Comparison of ENCODE assay signal across 15 cellular contexts in the genomic region with DNA sequence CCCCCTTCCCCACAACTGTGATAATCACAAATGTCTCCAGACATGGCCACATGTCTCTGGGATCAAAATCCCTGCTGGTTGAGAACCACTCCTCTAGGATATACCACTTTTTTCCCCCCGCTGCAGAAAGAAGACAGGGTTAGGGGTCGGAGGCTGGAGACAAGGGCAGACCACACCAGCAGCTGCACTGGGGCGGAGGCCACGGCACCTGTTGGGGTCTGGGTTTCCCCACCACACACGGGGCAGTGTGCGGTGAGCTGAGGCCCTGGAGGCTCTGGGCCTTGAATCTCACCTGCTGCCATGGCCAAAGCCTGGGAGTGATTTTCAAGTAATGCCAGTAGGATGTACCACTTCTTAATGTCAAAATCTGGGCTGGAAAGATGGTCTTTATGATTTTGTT.
DNase-seq lines count a peak whose midpoint lies in the region; ATAC-seq, FAIRE-seq and TF ChIP-seq lines count a peak whose summit lies in the region.
"Had no signal": no experiment of that assay in that cellular context is flagged by ENCODE, and none has a peak within 500 bp of the region (broad histone marks: within the 10 kb centered on the region; RNA-seq: fewer than 3 reads in every experiment).

No MANE protein-coding gene starts in this region.

- peaks cover under 1 to 1% of the 10 kb centered on the region in 2 donors for H3K9me3 Mint-ChIP-seq in stimulated activated naive B cell treated with anti-CD40 and anti-IgM and Interleukin-4, amounts not matched to agents 10 μg/mL and 1 μg/mL and 100 μg/mL, for 72 hours
- H3K9me3 Mint-ChIP-seq in endodermal cell = no peaks in the 10 kb centered on the region
- H3K9me3 Mint-ChIP-seq: CD8-positive, alpha-beta T cell had no signal

- in situ Hi-C loops in K562 (cut with MboI) = no loop called here

- CTCF ChIA-PET in OCI-LY7 (lab: Charles Lee; ENCODE audit: unreplicated experiment) = no interaction called here
- CTCF ChIA-PET in K562 (lab: Yijun Ruan, JAX; ENCODE audit: low intra/inter-chr PET ratio) = no interaction called here

- intact Hi-C loops in OCI-LY7 (cut with micrococcal nuclease; ENCODE audit: unreplicated experiment) = loop anchor here (10.0 kb wide), 1 partner anchor 248 kb away; no protein-coding TSS in a partner anchor
- intact Hi-C loops in K562 (cut with micrococcal nuclease) = no loop called here

- peaks cover 44 to 45% of the 10 kb centered on the region in 2 donors for H3K4me1 Mint-ChIP-seq in stimulated activated naive B cell treated with anti-CD40 and anti-IgM and Interleukin-4, amounts not matched to agents 10 μg/mL and 1 μg/mL and 100 μg/mL, for 72 hours
- peaks cover 31% of the 10 kb centered on the region for H3K4me1 Mint-ChIP-seq in endodermal cell

- no peaks in the 10 kb centered on the region for H3K9me2 ChIP-seq in OCI-LY7 (ENCODE audit: insufficient read depth, low read length)

- TF ChIP-seq RAD21 in K562 (CRISPR knock-in tag; conservative IDR thresholded peaks at IDR 0.05 in 1 of 2, IDR thresholded peaks at IDR 0.05 in 1 of 2) = no peak

- ATAC-seq in K562 = no peak
- ATAC-seq in stimulated activated naive B cell treated with anti-CD40 and anti-IgM and Interleukin-4, amounts not matched to agents 10 μg/mL and 1 μg/mL and 100 μg/mL, for 72 hours (replicated peaks) = peak in 1 of 2 donors; percentile 41
- ATAC-seq: CD8-positive, alpha-beta T cell had no signal

- no peak for FAIRE-seq in K562 (lab: Jason Lieb, UNC)
- FAIRE-seq: A204.1, H1 had no signal

- DNase-seq in LHCN-M2 (ENCODE audit: low read depth) (peak; percentile 19), OCI-LY7 (ENCODE audit: low spot score) (peak; percentile 75), K562 (ENCODE audit: extremely low read depth in 1 of 4, low spot score in 3 of 4) (no peak), DMS53 (lab: John Stamatoyannopoulos, UW) (no peak), endodermal cell (no peak)
- no peak for DNase-seq in stimulated activated naive B cell treated with anti-CD40 and anti-IgM and Interleukin-4, amounts not matched to agents 10 μg/mL and 1 μg/mL and 100 μg/mL, for 72 hours
- no peak for DNase-seq in NK-92 treated with Interleukin-12 subunit alpha and Interleukin-12 subunit beta, amount 100 ng/mL, for 24 hours (lab: John Stamatoyannopoulos, UW)
- DNase-seq: BE2C; Caco-2; CD8-positive, alpha-beta T cell; GF-D8 had no signal

- peaks cover 8% of the 10 kb centered on the region; the same call in 1 of the 2 replicates for H3K79me2 ChIP-seq in OCI-LY7 (ENCODE audit: insufficient read depth, low read depth, low read length)
- H3K79me2 ChIP-seq in K562 (ENCODE audit: control insufficient read depth, insufficient read depth, low read length) = no peaks in the 10 kb centered on the region

- peak overlapping the region; percentile 87 for H3K27ac Mint-ChIP-seq in stimulated activated naive B cell treated with anti-CD40 and anti-IgM and Interleukin-4, amounts not matched to agents 10 μg/mL and 1 μg/mL and 100 μg/mL, for 72 hours
- H3K27ac Mint-ChIP-seq in endodermal cell = no peak overlapping the region
- H3K27ac Mint-ChIP-seq: CD8-positive, alpha-beta T cell had no signal

- no peak for TF ChIP-seq EP300 in K562 (IDR thresholded peaks at IDR 0.05; ENCODE audit: low read length)

- H3K9ac ChIP-seq in K562 (ENCODE audit: insufficient read depth in 1 of 2, low read depth in 2 of 2, low read length in 2 of 2) (no peak overlapping the region), endodermal cell (ENCODE audit: extremely low read depth, low read length, poor library complexity, severe bottlenecking) (no peak overlapping the region)

- no peak overlapping the region for H3K4me3 Mint-ChIP-seq in stimulated activated naive B cell treated with anti-CD40 and anti-IgM and Interleukin-4, amounts not matched to agents 10 μg/mL and 1 μg/mL and 100 μg/mL, for 72 hours
- H3K4me3 Mint-ChIP-seq in endodermal cell = no peak overlapping the region
- H3K4me3 Mint-ChIP-seq: CD8-positive, alpha-beta T cell had no signal

- no peaks in the 10 kb centered on the region for H3K27me3 Mint-ChIP-seq in stimulated activated naive B cell treated with anti-CD40 and anti-IgM and Interleukin-4, amounts not matched to agents 10 μg/mL and 1 μg/mL and 100 μg/mL, for 72 hours
- H3K27me3 Mint-ChIP-seq in endodermal cell (ENCODE audit: insufficient read depth) = no peaks in the 10 kb centered on the region

- H3K9me1 ChIP-seq in K562 (ENCODE audit: control insufficient read depth, insufficient read depth, low read length) = peaks cover 4% of the 10 kb centered on the region

- TF ChIP-seq CTCF in OCI-LY7 (conservative IDR thresholded peaks at IDR 0.05; ENCODE audit: low read length) (no peak), K562 (IDR thresholded peaks at IDR 0.05 in 2 of 3, conservative IDR thresholded peaks at IDR 0.05 in 1 of 3; ENCODE audit: insufficient read depth in 2 of 3, low read depth in 1 of 3, low read length in 3 of 3) (no peak), endodermal cell (conservative IDR thresholded peaks at IDR 0.05) (no peak)

- POLR2A ChIA-PET in OCI-LY7 (lab: Charles Lee) = interaction anchor here (0.8 kb wide), 1 partner anchor 256 kb away, joined by 3 read pairs; no protein-coding TSS in a partner anchor
- POLR2A ChIA-PET in K562 (lab: Yijun Ruan, JAX) = interaction anchor here (0.8 kb wide), 1 partner anchor 209 kb away, joined by 3 read pairs; no protein-coding TSS in a partner anchor

- H3K27ac ChIP-seq in OCI-LY7 (ENCODE audit: low read depth, low read length, poor library complexity, severe bottlenecking) (peak overlapping the region; percentile 82), K562 (ENCODE audit: extremely low read depth, low read depth, low read length) (no peak overlapping the region), endodermal cell (ENCODE audit: low read depth, low read length) (no peak overlapping the region)
- H3K27ac ChIP-seq: C4-2B had no signal

- WGBS in K562 (ENCODE audit: insufficient coverage, low coverage, missing lambda C conversion rate) = 38% methylated on average over 4 of the region's 6 CpGs
- 96 to 97% methylated on average over 6 of the region's 6 CpGs for WGBS in endodermal cell (ENCODE audit: insufficient coverage in 1 of 2, insufficient read length in 1 of 2), 2 experiments

- H3K4me2 ChIP-seq in OCI-LY7 (ENCODE audit: low read length) = peak overlapping the region; percentile 64
- H3K4me2 ChIP-seq in K562 (ENCODE audit: insufficient read depth, low read length) = no peak overlapping the region

- TF ChIP-seq POLR2A in K562 (conservative IDR thresholded peaks at IDR 0.05) = no peak

- BruUV-seq in OCI-LY7 (replicated peaks; lab: Mats Ljungman, UMichigan) (no TSS peak), K562 (replicated peaks; lab: Mats Ljungman, UMichigan) (no TSS peak)

- H3K27me3 ChIP-seq in K562 (ENCODE audit: control insufficient read depth in 2 of 2, insufficient read depth in 2 of 2, low read length in 2 of 2) (no peaks in the 10 kb centered on the region), endodermal cell (ENCODE audit: control insufficient read depth, insufficient read depth, low read length, poor library complexity, severe bottlenecking) (no peaks in the 10 kb centered on the region)
- H3K27me3 ChIP-seq: BE2C had no signal

- H2AFZ ChIP-seq in OCI-LY7 (ENCODE audit: low read length) = no peak overlapping the region; the same call in 1 of the 2 replicates
- no peak overlapping the region for H2AFZ ChIP-seq in K562 (ENCODE audit: low read depth, low read length)

- no peak overlapping the region for H3K4me3 ChIP-seq in OCI-LY7 (ENCODE audit: low read depth, low read length, poor library complexity, severe bottlenecking)
- no peak overlapping the region for H3K4me3 ChIP-seq in K562
- H3K4me3 ChIP-seq in endodermal cell (ENCODE audit: low read length) = no peak overlapping the region
- H3K4me3 ChIP-seq: HAP-1 had no signal

- H4K20me1 ChIP-seq in OCI-LY7 (ENCODE audit: insufficient read depth, low read length) (no peaks in the 10 kb centered on the region), K562 (replicated peaks; ENCODE audit: control insufficient read depth, insufficient read depth, low read length) (peaks cover 13% of the 10 kb centered on the region; the same call in 1 of the 2 replicates)

- H3K4me1 ChIP-seq in OCI-LY7 (ENCODE audit: insufficient read depth, low read length, poor library complexity, severe bottlenecking) (peaks cover 85% of the 10 kb centered on the region), K562 (replicated peaks in 1 of 2; ENCODE audit: control insufficient read depth in 2 of 2, insufficient read depth in 2 of 2, low read length in 2 of 2) (peaks cover 3 to 5% of the 10 kb centered on the region in 2 experiments; a peak in 4 of 5 replicates), endodermal cell (ENCODE audit: control insufficient read depth, insufficient read depth, low read length) (peaks cover 15% of the 10 kb centered on the region)
- H3K4me1 ChIP-seq: Caco-2, HAP-1 had no signal

- peaks cover 43 to 67% of the 10 kb centered on the region in 2 donors for H3K36me3 Mint-ChIP-seq in stimulated activated naive B cell treated with anti-CD40 and anti-IgM and Interleukin-4, amounts not matched to agents 10 μg/mL and 1 μg/mL and 100 μg/mL, for 72 hours
- no peaks in the 10 kb centered on the region for H3K36me3 Mint-ChIP-seq in endodermal cell (ENCODE audit: low read depth)

- no peaks in the 10 kb centered on the region for H3K9me3 ChIP-seq in OCI-LY7 (ENCODE audit: low read length)
- no peaks in the 10 kb centered on the region for H3K9me3 ChIP-seq in K562 (replicated peaks; ENCODE audit: control insufficient read depth, insufficient read depth, low read depth, low read length)
- H3K9me3 ChIP-seq in endodermal cell (ENCODE audit: control insufficient read depth, low read length) = no peaks in the 10 kb centered on the region
- H3K9me3 ChIP-seq: BE2C, Caco-2, HAP-1 had no signal

- H3K36me3 ChIP-seq in OCI-LY7 (ENCODE audit: insufficient read depth, low read length) (peaks cover 4% of the 10 kb centered on the region; the same call in 1 of the 2 replicates), K562 (ENCODE audit: control insufficient read depth, insufficient read depth, low read length) (no peaks in the 10 kb centered on the region), endodermal cell (ENCODE audit: control insufficient read depth, insufficient read depth, low read length) (no peaks in the 10 kb centered on the region)
- H3K36me3 ChIP-seq: BE2C, HAP-1 had no signal

Comparison
In these comparisons a context has a peak if more than half of its experiments do, and no peak if none do; other contexts are left out.
1. DNase-seq: peak in LHCN-M2 (single experiment) and OCI-LY7 (single experiment); none in K562 (0 of 4), stimulated activated naive B cell treated with anti-CD40 and anti-IgM and Interleukin-4, amounts not matched to agents 10 μg/mL and 1 μg/mL and 100 μg/mL, for 72 hours (single experiment), DMS53 (single experiment), NK-92 treated with Interleukin-12 subunit alpha and Interleukin-12 subunit beta, amount 100 ng/mL, for 24 hours (single experiment) and endodermal cell (single experiment).